8 cellular contexts compared by ENCODE assay signal in the genomic region with DNA sequence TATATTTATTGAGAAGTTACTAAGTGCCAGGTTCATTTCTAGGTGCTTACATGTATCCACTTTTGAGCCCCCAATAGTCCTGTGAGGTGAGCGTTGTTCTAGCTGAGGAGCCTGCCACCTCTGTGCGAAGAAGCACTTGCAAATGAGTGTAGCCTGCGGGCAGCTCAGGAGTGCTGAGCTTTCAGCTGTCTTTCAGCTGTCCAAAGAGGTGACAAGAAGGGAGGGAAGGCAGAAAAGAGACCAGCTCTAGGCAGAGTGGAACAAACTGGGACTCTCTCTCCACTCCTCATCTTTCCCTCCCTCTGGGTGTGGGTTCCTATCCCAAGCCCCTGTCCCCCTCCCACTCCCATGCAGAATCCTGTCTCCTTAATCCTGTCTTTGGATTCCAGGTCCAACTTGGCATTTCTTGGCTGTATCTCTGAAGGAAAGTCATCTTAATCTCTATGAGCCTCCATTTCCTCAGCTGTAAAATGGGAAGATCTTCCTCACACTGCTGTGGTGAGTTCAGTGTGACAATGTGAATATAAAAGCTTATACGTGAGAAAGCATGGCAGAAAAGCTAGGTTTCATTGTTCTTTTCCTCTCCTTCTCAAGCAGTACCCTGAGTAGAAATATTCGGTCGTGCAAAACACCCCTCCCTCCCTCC. TPM values are rescaled to one million over a fixed set of nuclear protein-coding genes. Genes with fewer than 3 reads are reported as not detected.
DNase-seq lines count a peak whose midpoint lies in the region; ATAC-seq and TF ChIP-seq lines count a peak whose summit lies in the region.

No MANE protein-coding gene starts in this region.

- H3K36me3 Mint-ChIP-seq in CD4-positive, alpha-beta T cell (ENCODE audit: low read depth) = no peaks in the 10 kb centered on the region
- no peaks in the 10 kb centered on the region for H3K36me3 Mint-ChIP-seq in WTC11

- H3K9me3 ChIP-seq in CD4-positive, alpha-beta T cell (ENCODE audit: control insufficient read depth, low read length) = no peaks in the 10 kb centered on the region
- H3K9me3 ChIP-seq in muscle layer of colon (ENCODE audit: low read length) = no peaks in the 10 kb centered on the region
- H3K9me3 ChIP-seq in aorta (ENCODE audit: control insufficient read depth, low read length) = no peaks in the 10 kb centered on the region

- no peak for ATAC-seq in CD4-positive, alpha-beta T cell (ENCODE audit: poor library complexity)
- ATAC-seq in HG02642 (IDR thresholded peaks at IDR 0.05; ENCODE audit: poor library complexity, unreplicated experiment) (peak; percentile 18), WTC11 (peak; percentile 55), aorta (ENCODE audit: low FRiP score) (no peak)

- no peak overlapping the region for H3K27ac ChIP-seq in CD4-positive, alpha-beta T cell (ENCODE audit: low read depth, low read length)
- H3K27ac ChIP-seq in muscle layer of colon (ENCODE audit: low read depth, low read length) (no peak overlapping the region), aorta (ENCODE audit: low read depth in 1 of 2, low read length in 2 of 2) (no peak overlapping the region)

- H3K4me1 Mint-ChIP-seq in CD4-positive, alpha-beta T cell (ENCODE audit: low read depth) = peaks cover 64% of the 10 kb centered on the region
- H3K4me1 Mint-ChIP-seq in WTC11 = peaks cover 34% of the 10 kb centered on the region

- H3K27me3 ChIP-seq in CD4-positive, alpha-beta T cell (ENCODE audit: control insufficient read depth, insufficient read depth, low read length) = no peaks in the 10 kb centered on the region
- H3K27me3 ChIP-seq in muscle layer of colon (ENCODE audit: control insufficient read depth in 1 of 2, insufficient read depth in 2 of 2, low read length in 2 of 2) (no peaks in the 10 kb centered on the region), aorta (ENCODE audit: control insufficient read depth in 1 of 2, insufficient read depth in 2 of 2, low read length in 1 of 2) (no peaks in the 10 kb centered on the region)

- no peaks in the 10 kb centered on the region for H3K9me3 Mint-ChIP-seq in CD4-positive, alpha-beta T cell
- H3K9me3 Mint-ChIP-seq in WTC11 = no peaks in the 10 kb centered on the region

- H3K36me3 ChIP-seq in muscle layer of colon (ENCODE audit: insufficient read depth, low read length) (no peaks in the 10 kb centered on the region), aorta (ENCODE audit: control insufficient read depth in 1 of 2, insufficient read depth in 2 of 2, low read length in 1 of 2) (no peaks in the 10 kb centered on the region)

- POLR2A ChIA-PET in CD4-positive, alpha-beta T cell (lab: Charles Lee) = interaction anchor here (0.8 to 5.7 kb wide), 4 partner anchors 11 to 62 kb away, joined by 3 to 53 read pairs (median 4); partner anchors contain the start of gene BMF
- POLR2A ChIA-PET in WTC11 (lab: Charles Lee) = interaction anchor here (0.6 to 0.8 kb wide), 2 partner anchors 21 to 58 kb away, joined by 4 to 5 read pairs; no protein-coding TSS in a partner anchor

- H3K4me1 ChIP-seq in muscle layer of colon (ENCODE audit: insufficient read depth, low read length) (peaks cover 27% of the 10 kb centered on the region), aorta (ENCODE audit: control insufficient read depth in 1 of 2, insufficient read depth in 2 of 2, low read length in 2 of 2) (no peaks in the 10 kb centered on the region)

- CTCF ChIA-PET in CD4-positive, alpha-beta T cell (lab: Charles Lee) = interaction anchor here (0.6 to 7.1 kb wide), 9 partner anchors 9 to 292 kb away, joined by 3 to 67 read pairs (median 4); partner anchors contain the start of genes BMF and PLCB2
- CTCF ChIA-PET in WTC11 (lab: Charles Lee) = interaction anchor here (0.7 to 7.6 kb wide), 44 partner anchors 9 to 292 kb away, joined by 3 to 120 read pairs (median 4); partner anchors contain the start of genes BMF, BUB1B and PLCB2

- peak overlapping the region; percentile 70 for H3K27ac Mint-ChIP-seq in CD4-positive, alpha-beta T cell
- no peak overlapping the region for H3K27ac Mint-ChIP-seq in WTC11

- H3K27me3 Mint-ChIP-seq in CD4-positive, alpha-beta T cell = no peaks in the 10 kb centered on the region
- H3K27me3 Mint-ChIP-seq in WTC11 (ENCODE audit: low read depth) = no peaks in the 10 kb centered on the region

- peak overlapping the region; percentile 33 for H3K9ac ChIP-seq in muscle layer of colon (ENCODE audit: low read length)

- intact Hi-C loops in CD4-positive, alpha-beta T cell (cut with DNase I, micrococcal nuclease) = loop anchor here (1.0 to 10.0 kb wide), 5 partner anchors 63 to 261 kb away; partner anchors contain the start of genes BMF (in 1 of the 2) and FSIP1 (in 1 of the 2)
- intact Hi-C loops in aorta (cut with DNase I) = loop anchor here (2.0 to 10.0 kb wide), 7 partner anchors 62 to 379 kb away; partner anchors contain the start of genes BMF (in 2 of the 2) and BUB1B (in 1 of the 2)

- H3K4me3 ChIP-seq in muscle layer of colon (ENCODE audit: low read depth in 1 of 2, low read length in 2 of 2) = peak overlapping the region in 1 of 2 donors; percentile 24
- H3K4me3 ChIP-seq in aorta (ENCODE audit: low read length in 2 of 2) = no peak overlapping the region

- no peak for DNase-seq in CD4-positive, alpha-beta T cell
- DNase-seq in WTC11 (ENCODE audit: low spot score) = no peak
- DNase-seq in aorta = no peak
- no peak for DNase-seq in NCI-H2196 treated with DMSO at 0.1 percent for 48 hours (lab: John Stamatoyannopoulos, UW; ENCODE audit: unreplicated experiment)
- no peak for DNase-seq in midbrain (lab: John Stamatoyannopoulos, UW)
- DNase-seq in glomerular visceral epithelial cell (ENCODE audit: extremely low spot score) = no peak

- H3K4me3 Mint-ChIP-seq in CD4-positive, alpha-beta T cell = no peak overlapping the region
- H3K4me3 Mint-ChIP-seq in WTC11 = peak overlapping the region; percentile 65

- WGBS in aorta, 2 donors = 81 to 85% methylated on average over 6 of the region's 6 CpGs

- no peak for TF ChIP-seq CTCF in CD4-positive, alpha-beta T cell (IDR thresholded peaks at IDR 0.05)
- no peak for TF ChIP-seq CTCF in WTC11 (IDR thresholded peaks at IDR 0.05)

TF ChIP-seq in WTC11, 78 proteins besides CTCF, POLR2A, EP300 and RAD21:
- TF ChIP-seq ATF2 (CRISPR knock-in tag; IDR thresholded peaks at IDR 0.05; ENCODE audit: borderline replicate concordance, low read depth) = no peak
- TF ChIP-seq, protein P1, sequence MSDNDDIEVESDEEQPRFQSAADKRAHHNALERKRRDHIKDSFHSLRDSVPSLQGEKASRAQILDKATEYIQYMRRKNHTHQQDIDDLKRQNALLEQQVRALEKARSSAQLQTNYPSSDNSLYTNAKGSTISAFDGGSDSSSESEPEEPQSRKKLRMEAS (CRISPR knock-in tag; IDR thresholded peaks at IDR 0.05) = 0 out of 2 replicates have a peak, but pooled peaks have one; percentile 3
TF ChIP-seq in WTC11: peak in this region for 1.

RNA-seq across cellular contexts. Expression of gene SRP14, which starts 6.7 kb away (rescaled TPM):
- 100 to 1,000 TPM; 120 to 126 TPM for total RNA-seq in CD4-positive, alpha-beta T cell
- 190 to 199 TPM (median 192 TPM) in 3 replicates for total RNA-seq in WTC11 (2021)
- total RNA-seq in aorta = 100 to 1,000 TPM; 154 to 161 TPM
- 100 to 1,000 TPM; 367 to 437 TPM for polyA plus RNA-seq in aorta

Comparison
In these comparisons a context has a peak if more than half of its experiments do, and no peak if none do; other contexts are left out.
1. ATAC-seq: peak in HG02642 (single experiment) and WTC11 (single experiment); none in CD4-positive, alpha-beta T cell (single experiment) and aorta (single experiment).